Comparison of ENCODE assay signal across 16 cellular contexts in the genomic region with DNA sequence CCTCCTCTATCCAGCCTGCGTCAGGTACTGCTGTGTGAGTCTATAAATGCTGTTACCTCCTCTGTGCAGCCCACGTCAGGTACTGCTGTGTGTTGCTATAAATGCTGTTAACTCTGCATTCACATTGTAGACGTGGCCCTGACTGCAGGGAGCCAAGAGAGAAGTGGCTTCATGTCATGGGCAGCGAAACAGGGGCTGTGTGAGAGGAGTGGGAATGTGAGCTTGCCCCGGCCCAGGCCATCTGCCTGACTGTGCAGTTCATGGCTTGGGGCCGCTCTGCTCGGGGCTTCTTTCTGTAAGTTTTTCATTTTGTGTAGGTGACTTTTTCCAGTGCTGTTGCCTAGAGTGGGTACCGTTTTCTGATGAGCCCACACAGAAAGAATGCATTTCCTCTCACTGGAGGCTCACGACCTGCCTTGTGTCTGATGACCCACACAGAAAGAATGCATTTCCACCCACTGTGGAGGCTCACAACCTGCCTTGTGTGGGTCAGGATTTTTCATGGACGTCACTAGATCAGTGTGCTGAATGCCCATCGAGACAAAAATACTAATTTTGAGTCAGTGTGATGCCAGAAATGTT.
DNase-seq lines count a peak whose midpoint lies in the region; ATAC-seq, FAIRE-seq and TF ChIP-seq lines count a peak whose summit lies in the region.
"Had no signal": no experiment of that assay in that cellular context is flagged by ENCODE, and none has a peak within 500 bp of the region (broad histone marks: within the 10 kb centered on the region; RNA-seq: fewer than 3 reads in every experiment).

No MANE protein-coding gene starts in this region.

- H3K79me2 ChIP-seq in HCT116 (ENCODE audit: insufficient read depth, low read length) (no peaks in the 10 kb centered on the region), smooth muscle cell (ENCODE audit: low read depth) (no peaks in the 10 kb centered on the region)

- no peaks in the 10 kb centered on the region for H3K9me2 ChIP-seq in HCT116 (ENCODE audit: insufficient read depth)

- H3K9ac ChIP-seq in HCT116 (ENCODE audit: low read length) (no peak overlapping the region), adipocyte (ENCODE audit: low read length) (no peak overlapping the region), smooth muscle cell (ENCODE audit: low read depth) (peak overlapping the region; percentile 65)

- FAIRE-seq in frontal cortex (lab: Jason Lieb, UNC) = no peak
- FAIRE-seq: endothelial cell of umbilical vein had no signal

- H3K9me3 ChIP-seq in HCT116 (ENCODE audit: control insufficient read depth in 1 of 2, insufficient read depth in 1 of 2, low read depth in 1 of 2, low read length in 2 of 2) = no peaks in the 10 kb centered on the region
- no peaks in the 10 kb centered on the region for H3K9me3 ChIP-seq in adipocyte (ENCODE audit: control insufficient read depth, low read length)
- no peaks in the 10 kb centered on the region for H3K9me3 ChIP-seq in smooth muscle cell (replicated peaks; ENCODE audit: low read depth)

- ATAC-seq in HCT116 = peak; percentile 30; the same call in 1 of the 2 replicates
- ATAC-seq: activated naive CD8-positive, alpha-beta T cell treated with anti-CD3 and anti-CD28 coated beads, Interleukin-2, amount 50 U/mL, for 24 hours had no signal

- H3K4me1 Mint-ChIP-seq in immature natural killer cell = no peaks in the 10 kb centered on the region
- H3K4me1 Mint-ChIP-seq in activated CD4-positive, alpha-beta T cell treated with anti-CD3 and anti-CD28 coated beads, Interleukin-2, amount 10 ng/mL, durations not matched to agents 24 days and 14 days = peaks cover 2% of the 10 kb centered on the region

- H3K4me1 ChIP-seq in HCT116 (ENCODE audit: control insufficient read depth in 1 of 2, insufficient read depth in 2 of 2, low read length in 2 of 2) (peaks cover 0 to 8% of the 10 kb centered on the region in 2 experiments; a peak in 3 of 4 replicates), adipocyte (ENCODE audit: control insufficient read depth, insufficient read depth, low read length) (peaks cover 12% of the 10 kb centered on the region), smooth muscle cell (ENCODE audit: low read depth) (peaks cover 8% of the 10 kb centered on the region)

- no peaks in the 10 kb centered on the region for H3K9me3 Mint-ChIP-seq in immature natural killer cell
- no peaks in the 10 kb centered on the region for H3K9me3 Mint-ChIP-seq in activated CD4-positive, alpha-beta T cell treated with anti-CD3 and anti-CD28 coated beads, Interleukin-2, amount 10 ng/mL, durations not matched to agents 24 days and 14 days
- H3K9me3 Mint-ChIP-seq: activated naive CD8-positive, alpha-beta T cell treated with anti-CD3 and anti-CD28 coated beads, Interleukin-2, amount 50 U/mL, for 24 hours; stimulated activated naive CD8-positive, alpha-beta T cell treated with anti-CD3 and anti-CD28 coated beads, Interleukin-15, amount 100 ng/mL, for 72 hours had no signal

- H2AFZ ChIP-seq in HCT116 (ENCODE audit: low read depth, low read length, poor library complexity, severe bottlenecking) (no peak overlapping the region), smooth muscle cell (ENCODE audit: low read depth) (no peak overlapping the region)

- no peak overlapping the region for H3K4me3 ChIP-seq in HCT116 (replicated peaks in 1 of 2; ENCODE audit: low read depth in 1 of 2, low read length in 2 of 2)
- H3K4me3 ChIP-seq in adipocyte (ENCODE audit: low read length) = no peak overlapping the region
- H3K4me3 ChIP-seq in smooth muscle cell = peak overlapping the region; percentile 36

- DNase-seq in HCT116 (ENCODE audit: low read depth, low spot score) (no peak), adipocyte (ENCODE audit: low read depth) (peak; percentile 79), fibroblast of the conjunctiva (ENCODE audit: low read depth) (peak; percentile 5), smooth muscle cell (lab: John Stamatoyannopoulos, UW; ENCODE audit: unreplicated experiment) (no peak), immature natural killer cell (no peak), frontal cortex (ENCODE audit: low spot score in 2 of 2) (no peak), DMS79 treated with DMSO at 0.1 percent for 48 hours (lab: John Stamatoyannopoulos, UW) (no peak)
- DNase-seq in activated CD4-positive, alpha-beta T cell treated with anti-CD3 and anti-CD28 coated beads, Interleukin-2, amount 10 ng/mL, durations not matched to agents 24 days and 14 days = no peak
- DNase-seq: activated CD8-positive, alpha-beta memory T cell treated with anti-CD3 and anti-CD28 coated beads for 24 hours; activated naive CD8-positive, alpha-beta T cell treated with anti-CD3 and anti-CD28 coated beads, Interleukin-2, amount 50 U/mL, for 24 hours; DMS79; NCI-H1436 treated with DMSO at 0.1 percent for 48 hours; stimulated activated CD4-positive, alpha-beta T cell treated with anti-CD3 and anti-CD28 coated beads, Interleukin-1b, Interleukin-23, amount 100 ng/mL, for 48 hours; stimulated activated naive CD8-positive, alpha-beta T cell treated with anti-CD3 and anti-CD28 coated beads, Interleukin-15, amount 100 ng/mL, for 72 hours; T-helper 2 cell had no signal

- H3K4me3 Mint-ChIP-seq in immature natural killer cell = no peak overlapping the region
- H3K4me3 Mint-ChIP-seq in activated CD4-positive, alpha-beta T cell treated with anti-CD3 and anti-CD28 coated beads, Interleukin-2, amount 10 ng/mL, durations not matched to agents 24 days and 14 days = no peak overlapping the region
- H3K4me3 Mint-ChIP-seq: activated naive CD8-positive, alpha-beta T cell treated with anti-CD3 and anti-CD28 coated beads, Interleukin-2, amount 50 U/mL, for 24 hours; stimulated activated naive CD8-positive, alpha-beta T cell treated with anti-CD3 and anti-CD28 coated beads, Interleukin-15, amount 100 ng/mL, for 72 hours had no signal

- TF ChIP-seq RAD21 in HCT116 (IDR thresholded peaks at IDR 0.05; ENCODE audit: low read depth) = no peak

- CTCF ChIA-PET in HCT116 (lab: Charles Lee) = no interaction called here

- POLR2A ChIA-PET in HCT116 (lab: Charles Lee) = no interaction called here

- H3F3A ChIP-seq in smooth muscle cell (ENCODE audit: low read depth) = peaks cover 6% of the 10 kb centered on the region

- no peaks in the 10 kb centered on the region for H4K20me1 ChIP-seq in HCT116 (ENCODE audit: insufficient read depth)
- no peaks in the 10 kb centered on the region for H4K20me1 ChIP-seq in smooth muscle cell (ENCODE audit: low read depth)

- H3K27ac ChIP-seq in HCT116 (ENCODE audit: low read depth, low read length) (no peak overlapping the region), smooth muscle cell (ENCODE audit: low read depth) (peak overlapping the region; percentile 97)

- H3K36me3 Mint-ChIP-seq in immature natural killer cell = no peaks in the 10 kb centered on the region
- no peaks in the 10 kb centered on the region for H3K36me3 Mint-ChIP-seq in activated CD4-positive, alpha-beta T cell treated with anti-CD3 and anti-CD28 coated beads, Interleukin-2, amount 10 ng/mL, durations not matched to agents 24 days and 14 days (ENCODE audit: low read depth)

- H3K27me3 ChIP-seq in HCT116 (ENCODE audit: insufficient read depth, low read length) = peaks cover 8% of the 10 kb centered on the region; the same call in 1 of the 2 replicates
- H3K27me3 ChIP-seq in adipocyte (replicated peaks; ENCODE audit: control insufficient read depth, insufficient read depth, low read length) = no peaks in the 10 kb centered on the region
- no peaks in the 10 kb centered on the region for H3K27me3 ChIP-seq in smooth muscle cell (ENCODE audit: low read depth)

- no peak for TF ChIP-seq POLR2A in HCT116 (IDR thresholded peaks at IDR 0.05; ENCODE audit: borderline replicate concordance, extremely low read depth, insufficient read depth, insufficient read length)

- BruUV-seq in HCT116 (replicated peaks; lab: Mats Ljungman, UMichigan) = no TSS peak

- H3K4me2 ChIP-seq in HCT116 (ENCODE audit: low read length) (peak overlapping the region; percentile 36; the same call in 1 of the 2 replicates), smooth muscle cell (peak overlapping the region; percentile 82)

- no peak for TF ChIP-seq CTCF in HCT116 (IDR thresholded peaks at IDR 0.05 in 2 of 3, conservative IDR thresholded peaks at IDR 0.05 in 1 of 3; ENCODE audit: borderline replicate concordance in 1 of 3, insufficient read depth in 1 of 3, low read depth in 2 of 3, low read length in 2 of 3)
- TF ChIP-seq CTCF in smooth muscle cell (IDR thresholded peaks at IDR 0.05; ENCODE audit: borderline replicate concordance, insufficient read depth, poor library complexity, severe bottlenecking) = no peak

- RAD21 ChIA-PET in HCT116 (lab: Charles Lee; ENCODE audit: low non-redundant PET in 1 of 2, low total read pairs in 2 of 2, uncharacterized antibody in 2 of 2, unreplicated experiment in 2 of 2) = no interaction called here

- H3K36me3 ChIP-seq in HCT116 (ENCODE audit: control insufficient read depth in 1 of 2, insufficient read depth in 2 of 2, low read length in 2 of 2) = no peaks in the 10 kb centered on the region
- no peaks in the 10 kb centered on the region for H3K36me3 ChIP-seq in adipocyte (ENCODE audit: control insufficient read depth, insufficient read depth, low read length, severe bottlenecking)
- no peaks in the 10 kb centered on the region for H3K36me3 ChIP-seq in smooth muscle cell (ENCODE audit: low read depth)

- intact Hi-C loops in HCT116 (cut with micrococcal nuclease) = no loop called here
- intact Hi-C loops in activated CD4-positive, alpha-beta T cell treated with anti-CD3 and anti-CD28 coated beads, Interleukin-2, amount 10 ng/mL, durations not matched to agents 24 days and 14 days (cut with micrococcal nuclease) = no loop called here

- 18% methylated on average over 11 of the region's 11 CpGs for WGBS in smooth muscle cell (ENCODE audit: low lambda C conversion rate)

- peaks cover 2 to 13% (median 6%) of the 10 kb centered on the region in 3 donors for H3K27me3 Mint-ChIP-seq in immature natural killer cell (ENCODE audit: low read depth in 3 of 3)
- peaks cover 1% of the 10 kb centered on the region for H3K27me3 Mint-ChIP-seq in activated CD4-positive, alpha-beta T cell treated with anti-CD3 and anti-CD28 coated beads, Interleukin-2, amount 10 ng/mL, durations not matched to agents 24 days and 14 days

- peak overlapping the region in 1 of 6 donors; percentile 13 for H3K27ac Mint-ChIP-seq in immature natural killer cell
- H3K27ac Mint-ChIP-seq in activated CD4-positive, alpha-beta T cell treated with anti-CD3 and anti-CD28 coated beads, Interleukin-2, amount 10 ng/mL, durations not matched to agents 24 days and 14 days = no peak overlapping the region
- H3K27ac Mint-ChIP-seq: activated naive CD8-positive, alpha-beta T cell treated with anti-CD3 and anti-CD28 coated beads, Interleukin-2, amount 50 U/mL, for 24 hours had no signal

TF ChIP-seq in HCT116, 20 proteins besides CTCF, POLR2A, EP300 and RAD21 (continues in another document):
- TF ChIP-seq SIN3A (IDR thresholded peaks at IDR 0.05; ENCODE audit: low read depth) (no peak), POLR2AphosphoS5 (IDR thresholded peaks at IDR 0.05; ENCODE audit: low read depth, low read length) (no peak), CEBPB (IDR thresholded peaks at IDR 0.05; ENCODE audit: low read depth) (no peak)
- TF ChIP-seq, protein P1, sequence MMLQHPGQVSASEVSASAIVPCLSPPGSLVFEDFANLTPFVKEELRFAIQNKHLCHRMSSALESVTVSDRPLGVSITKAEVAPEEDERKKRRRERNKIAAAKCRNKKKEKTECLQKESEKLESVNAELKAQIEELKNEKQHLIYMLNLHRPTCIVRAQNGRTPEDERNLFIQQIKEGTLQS (IDR thresholded peaks at IDR 0.05) = no peak

Comparison
In these comparisons a context has a peak if more than half of its experiments do, and no peak if none do; other contexts are left out.
1. DNase-seq: peak in adipocyte (single experiment) and fibroblast of the conjunctiva (single experiment); none in HCT116 (single experiment), smooth muscle cell (single experiment), immature natural killer cell (0 of 3), frontal cortex (0 of 2), DMS79 treated with DMSO at 0.1 percent for 48 hours (single experiment) and activated CD4-positive, alpha-beta T cell treated with anti-CD3 and anti-CD28 coated beads, Interleukin-2, amount 10 ng/mL, durations not matched to agents 24 days and 14 days (single experiment).